9 cellular contexts compared by ENCODE assay signal in the genomic region with DNA sequence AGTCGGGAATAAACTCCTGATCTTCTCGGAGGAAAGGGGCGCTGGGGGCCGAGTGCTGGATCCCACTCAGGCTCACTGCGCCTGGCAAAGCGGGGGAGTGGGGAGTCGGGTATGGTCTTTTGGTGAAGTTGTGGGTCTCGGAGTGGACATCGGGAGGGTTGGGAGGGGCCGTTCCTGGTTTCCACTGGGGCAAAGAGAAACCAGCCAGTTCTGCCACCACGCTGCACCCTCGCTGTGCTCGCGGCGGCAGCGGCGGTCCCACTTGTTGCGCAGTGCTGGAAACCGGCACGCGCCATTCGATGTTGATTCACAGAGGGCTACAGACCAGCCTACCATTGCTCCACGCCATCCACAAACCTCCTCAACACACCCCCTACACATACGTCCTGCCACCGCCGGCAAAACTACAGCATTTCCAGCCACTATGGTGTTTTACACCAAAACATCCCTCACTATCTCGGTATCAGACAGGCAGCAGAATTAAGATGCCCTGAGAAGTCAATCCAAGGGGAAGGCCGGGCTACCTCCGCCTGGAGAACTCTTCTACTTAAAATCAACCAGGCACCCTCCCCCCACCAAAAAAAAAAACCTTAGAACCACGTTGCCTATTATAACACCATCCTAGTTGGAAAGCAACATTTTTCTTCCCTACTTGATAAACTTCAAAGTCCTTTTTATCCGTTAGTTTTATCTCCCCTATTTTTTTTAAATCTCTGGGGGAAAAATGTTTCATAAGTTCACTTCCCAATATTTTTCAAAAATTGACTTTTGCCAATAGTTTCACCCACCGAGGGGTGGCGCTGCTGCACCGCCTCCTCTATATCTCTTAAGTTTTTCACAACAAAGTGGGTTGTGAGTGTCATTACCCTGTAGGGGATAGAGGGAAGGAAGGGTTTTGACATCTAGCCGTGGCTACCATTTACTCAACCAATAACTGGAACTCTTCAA. TPM values are rescaled to one million over a fixed set of nuclear protein-coding genes. Genes with fewer than 3 reads are reported as not detected.
DNase-seq lines count a peak whose midpoint lies in the region; ATAC-seq and TF ChIP-seq lines count a peak whose summit lies in the region.
"Had no signal": no experiment of that assay in that cellular context is flagged by ENCODE, and none has a peak within 500 bp of the region (broad histone marks: within the 10 kb centered on the region; RNA-seq: fewer than 3 reads in every experiment).

No MANE protein-coding gene starts in this region.

- no peak for ATAC-seq in HG02973 (IDR thresholded peaks at IDR 0.05; ENCODE audit: unreplicated experiment)

- H3K27me3 ChIP-seq in neutrophil (no peaks in the 10 kb centered on the region), tibial nerve (no peaks in the 10 kb centered on the region)

- TF ChIP-seq POLR2A in Raji (IDR thresholded peaks at IDR 0.05; ENCODE audit: insufficient read depth, low read depth, low read length) (peak; percentile 37; the same call in 1 of the 2 replicates), tibial nerve (IDR thresholded peaks at IDR 0.05) (no peak)

- H3K4me1 ChIP-seq in neutrophil (ENCODE audit: control insufficient read depth in 1 of 2, insufficient read depth in 1 of 2, low read depth in 1 of 2, low read length in 1 of 2) (peaks cover 53 to 61% of the 10 kb centered on the region in 2 experiments), tibial nerve (peaks cover 0 to 28% (median 12%) of the 10 kb centered on the region in 4 donors)

- H3K27ac ChIP-seq in neutrophil (peak overlapping the region; percentile 97), tibial nerve (peak overlapping the region; percentile 97 to 100 (median 98))

- intact Hi-C loops in activated naive CD4-positive, alpha-beta T cell treated with anti-CD3 and anti-CD28 coated beads for 36 hours (cut with micrococcal nuclease): loop anchor here (1.0 to 10.0 kb wide), 11 partner anchors 234 to 1807 kb away; a partner anchor contains a TSS

- 1 to 2% methylated on average over 35 of the region's 35 CpGs for WGBS in tibial nerve, 2 donors

- no peaks in the 10 kb centered on the region for H3K27me3 Mint-ChIP-seq in activated naive CD4-positive, alpha-beta T cell treated with anti-CD3 and anti-CD28 coated beads for 36 hours (ENCODE audit: low read depth)

- DNase-seq in COLO668 (lab: John Stamatoyannopoulos, UW; ENCODE audit: unreplicated experiment): peak; percentile 53
- DNase-seq in Jurkat, Clone E6-1 (ENCODE audit: low read depth, low spot score): peak; percentile 71
- DNase-seq in activated naive CD4-positive, alpha-beta T cell treated with anti-CD3 and anti-CD28 coated beads for 36 hours: peak; percentile 85
- DNase-seq in foreskin melanocyte: peak; percentile 73
- peak; percentile 57 to 63 for DNase-seq in tibial nerve (ENCODE audit: low spot score in 2 of 2)

- H3K36me3 Mint-ChIP-seq in activated naive CD4-positive, alpha-beta T cell treated with anti-CD3 and anti-CD28 coated beads for 36 hours (ENCODE audit: low read depth): peaks cover 38% of the 10 kb centered on the region

- TF ChIP-seq CTCF in neutrophil (IDR thresholded peaks at IDR 0.05): peak; percentile 92
- peak; percentile 80 to 88 (median 85) for TF ChIP-seq CTCF in tibial nerve (IDR thresholded peaks at IDR 0.05)

- H3K36me3 ChIP-seq in neutrophil (peaks cover 25% of the 10 kb centered on the region), tibial nerve (no peaks in the 10 kb centered on the region)

- H3K9me3 Mint-ChIP-seq in activated naive CD4-positive, alpha-beta T cell treated with anti-CD3 and anti-CD28 coated beads for 36 hours: no peaks in the 10 kb centered on the region

- H3K4me3 Mint-ChIP-seq in activated naive CD4-positive, alpha-beta T cell treated with anti-CD3 and anti-CD28 coated beads for 36 hours: peak overlapping the region; percentile 86

- peak overlapping the region; percentile 63 for H3K4me3 ChIP-seq in Jurkat, Clone E6-1 (ENCODE audit: low read length)
- H3K4me3 ChIP-seq in neutrophil (ENCODE audit: low read depth in 1 of 2, low read length in 1 of 2): peak overlapping the region; percentile 87 to 97
- H3K4me3 ChIP-seq in tibial nerve: peak overlapping the region; percentile 76 to 91 (median 81)

- H3K9me3 ChIP-seq in neutrophil (no peaks in the 10 kb centered on the region), tibial nerve (no peaks in the 10 kb centered on the region)

- TF ChIP-seq EP300 in tibial nerve (IDR thresholded peaks at IDR 0.05): peak in 1 of 2 donors; percentile 81

- H3K4me1 Mint-ChIP-seq in activated naive CD4-positive, alpha-beta T cell treated with anti-CD3 and anti-CD28 coated beads for 36 hours (ENCODE audit: low read depth): peaks cover 23% of the 10 kb centered on the region

- CTCF ChIA-PET in activated naive CD4-positive, alpha-beta T cell treated with anti-CD3 and anti-CD28 coated beads for 36 hours (lab: Charles Lee): interaction anchor here (0.5 to 5.5 kb wide), 69 partner anchors 7 to 1398 kb away, joined by 3 to 245 read pairs (median 4); no protein-coding TSS in a partner anchor

- peak overlapping the region; percentile 97 for H3K27ac Mint-ChIP-seq in activated naive CD4-positive, alpha-beta T cell treated with anti-CD3 and anti-CD28 coated beads for 36 hours

RNA-seq across cellular contexts. Expression of a gene that starts 3.6 kb away (rescaled TPM):
- polyA plus RNA-seq in Jurkat, Clone E6-1 (2012; ENCODE audit: insufficient read depth, insufficient read length): 0.97 TPM
- total RNA-seq in activated naive CD4-positive, alpha-beta T cell treated with anti-CD3 and anti-CD28 coated beads for 36 hours: 100 to 1,000 TPM in 1 of 2 experiments, 10 to 100 TPM in 1; 98.9 to 101 TPM
- total RNA-seq in tibial nerve: 100 to 1,000 TPM; 272 to 500 (median 305) TPM

RNA-seq across cellular contexts. Expression of a gene that starts 39.3 kb away (rescaled TPM):
- polyA plus RNA-seq in Jurkat, Clone E6-1 (2012; ENCODE audit: insufficient read depth, insufficient read length): not detected
- total RNA-seq in activated naive CD4-positive, alpha-beta T cell treated with anti-CD3 and anti-CD28 coated beads for 36 hours: not detected
- total RNA-seq in tibial nerve: not detected
- total RNA-seq: T-helper 2 cell treated with Interferon-gamma antibody and Interleukin-4, amounts not matched to agents 100 ng/mL and 5 ng/mL, for 36 hours had no signal
